8 cellular contexts compared by ENCODE assay signal in the genomic region with DNA sequence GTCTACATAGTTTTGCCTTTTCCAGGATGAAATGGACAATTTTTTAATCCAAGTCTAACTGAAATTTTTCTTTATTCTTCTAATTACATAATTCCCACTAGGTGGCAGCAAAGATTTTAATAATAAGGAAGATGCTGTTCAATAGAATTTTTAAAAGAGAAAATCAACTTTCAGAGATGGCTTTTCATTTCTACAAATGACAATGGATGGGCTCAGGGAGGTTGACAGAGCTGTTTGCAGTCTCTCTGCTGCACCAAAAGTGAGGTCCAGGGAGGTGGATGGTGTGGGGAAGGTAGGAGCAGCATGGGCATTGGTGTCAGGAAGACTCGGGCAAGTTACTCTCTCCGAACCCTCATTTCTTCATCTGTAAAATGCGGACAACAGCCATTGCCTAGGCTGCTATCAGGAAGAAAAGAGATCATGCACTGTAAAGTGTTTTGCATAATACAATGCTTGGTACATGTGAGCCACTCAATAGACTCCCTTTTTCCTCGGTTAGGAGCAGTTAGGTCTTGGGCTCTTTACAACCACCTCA.
DNase-seq lines count a peak whose midpoint lies in the region; ATAC-seq and TF ChIP-seq lines count a peak whose summit lies in the region.
"Had no signal": no experiment of that assay in that cellular context is flagged by ENCODE, and none has a peak within 500 bp of the region (broad histone marks: within the 10 kb centered on the region; RNA-seq: fewer than 3 reads in every experiment).

No MANE protein-coding gene starts in this region.

- TF ChIP-seq POLR2A in GM18505 (IDR thresholded peaks at IDR 0.05; ENCODE audit: borderline replicate concordance, extremely low read depth, insufficient read depth, insufficient read length) = no peak

- TF ChIP-seq CTCF in GM12865 (IDR thresholded peaks at IDR 0.05; ENCODE audit: insufficient read depth, low read depth, low read length, missing control alignments) = peak; percentile 10
- TF ChIP-seq CTCF in cardiac fibroblast (IDR thresholded peaks at IDR 0.05; ENCODE audit: low read depth, low read length) = peak; percentile 5

- H3K4me3 ChIP-seq in GM12865 (ENCODE audit: low read depth, low read length) (no peak overlapping the region), cardiac fibroblast (replicated peaks in 1 of 2; ENCODE audit: low read depth in 2 of 2, low read length in 2 of 2) (peak overlapping the region; percentile 8 to 35)
- H3K4me3 ChIP-seq: SK-N-MC had no signal

- no peak for ATAC-seq in GM21737 (IDR thresholded peaks at IDR 0.05; ENCODE audit: unreplicated experiment)
- ATAC-seq in GM18505 (IDR thresholded peaks at IDR 0.05; ENCODE audit: unreplicated experiment) = no peak

- DNase-seq in GM12865 (ENCODE audit: low read depth) (no peak), NCI-H2227 (lab: John Stamatoyannopoulos, UW; ENCODE audit: unreplicated experiment) (peak; percentile 47), cardiac fibroblast (ENCODE audit: low read depth in 2 of 2) (peak; percentile 62), medulla oblongata (ENCODE audit: extremely low spot score) (peak; percentile 57), iPS-NIHi11 (ENCODE audit: low spot score) (no peak)

Comparison
In these comparisons a context has a peak if more than half of its experiments do, and no peak if none do; other contexts are left out.
1. DNase-seq: peak in NCI-H2227 (single experiment), cardiac fibroblast (2 of 2) and medulla oblongata (single experiment); none in GM12865 (single experiment) and iPS-NIHi11 (single experiment).